In genomic region chr2:218022851-218023530, GRCh38 we compare ENCODE assay signal across 29 cellular contexts. TPM values are rescaled to one million over a fixed set of nuclear protein-coding genes. Genes with fewer than 3 reads are reported as not detected.
DNase-seq lines count a peak whose midpoint lies in the region; ATAC-seq and TF ChIP-seq lines count a peak whose summit lies in the region.
"Had no signal": no experiment of that assay in that cellular context is flagged by ENCODE, and none has a peak within 500 bp of the region (broad histone marks: within the 10 kb centered on the region; RNA-seq: fewer than 3 reads in every experiment).

No MANE protein-coding gene starts in this region.

- H3K4me3 ChIP-seq in spleen, result no peak overlapping the region
- H3K4me3 ChIP-seq: A549, GM12878, hepatocyte, lower lobe of right lung, SJCRH30 had no signal

- H3K27me3 ChIP-seq in spleen (replicated peaks in 1 of 7), result no peaks in the 10 kb centered on the region
- H3K27me3 ChIP-seq: hepatocyte, SJCRH30 had no signal

- peak; percentile 54 for DNase-seq in activated effector memory CD4-positive, alpha-beta T cell treated with anti-CD3 and anti-CD28 coated beads, Interleukin-2, amount 50 U/mL, for 16 hours
- no peak for DNase-seq in activated effector memory CD4-positive, alpha-beta T cell treated with Interleukin-2 at 50 U/mL for 16 hours
- DNase-seq in WTC11 (ENCODE audit: low spot score), result peak; percentile 3
- peak; percentile 34 for DNase-seq in islet precursor cell
- DNase-seq in spleen, result peak; percentile 38
- no peak for DNase-seq in NOMO-1 (lab: John Stamatoyannopoulos, UW; ENCODE audit: unreplicated experiment in 2 of 2)
- DNase-seq in NCI-H146 treated with DMSO at 0.1 percent for 48 hours (lab: John Stamatoyannopoulos, UW; ENCODE audit: unreplicated experiment), result no peak
- DNase-seq: activated CD4-positive, alpha-beta memory T cell treated with anti-CD3 and anti-CD28 coated beads for 36 hours; amygdala; central memory CD4-positive, alpha-beta T cell; COR-L47; DND-41; KG1; lower lobe of right lung; NCI-H187; NCI-H774; SJCRH30; stimulated activated naive CD8-positive, alpha-beta T cell treated with anti-CD3 and anti-CD28 coated beads, Interleukin-15, amount 100 ng/mL, for 72 hours had no signal

- no peak for TF ChIP-seq CTCF in WTC11 (IDR thresholded peaks at IDR 0.05)
- no peak for TF ChIP-seq CTCF in spleen (IDR thresholded peaks at IDR 0.05 in 8 of 11, conservative IDR thresholded peaks at IDR 0.05 in 3 of 11)

- H3K4me1 ChIP-seq in spleen, result peaks cover 0 to 11% (median 2%) of the 10 kb centered on the region in 6 donors
- H3K4me1 ChIP-seq: lower lobe of right lung, SJCRH30 had no signal

- no peaks in the 10 kb centered on the region for H3K27me3 Mint-ChIP-seq in WTC11 (ENCODE audit: low read depth)
- H3K27me3 Mint-ChIP-seq: activated CD4-positive, alpha-beta memory T cell treated with anti-CD3 and anti-CD28 coated beads for 36 hours; stimulated activated naive CD8-positive, alpha-beta T cell treated with anti-CD3 and anti-CD28 coated beads, Interleukin-15, amount 100 ng/mL, for 72 hours had no signal

- peaks cover 28% of the 10 kb centered on the region for H3K4me1 Mint-ChIP-seq in WTC11
- H3K4me1 Mint-ChIP-seq: stimulated activated naive CD8-positive, alpha-beta T cell treated with anti-CD3 and anti-CD28 coated beads, Interleukin-15, amount 100 ng/mL, for 72 hours had no signal

- no peaks in the 10 kb centered on the region for H3K9me3 ChIP-seq in spleen
- H3K9me3 ChIP-seq: A549, lower lobe of right lung, SJCRH30 had no signal

- H3K36me3 Mint-ChIP-seq in WTC11, result no peaks in the 10 kb centered on the region
- H3K36me3 Mint-ChIP-seq: activated CD4-positive, alpha-beta memory T cell treated with anti-CD3 and anti-CD28 coated beads for 36 hours had no signal

- H3K9me3 Mint-ChIP-seq in WTC11, result no peaks in the 10 kb centered on the region
- H3K9me3 Mint-ChIP-seq: activated CD4-positive, alpha-beta memory T cell treated with anti-CD3 and anti-CD28 coated beads for 36 hours; stimulated activated naive CD8-positive, alpha-beta T cell treated with anti-CD3 and anti-CD28 coated beads, Interleukin-15, amount 100 ng/mL, for 72 hours had no signal

- no peaks in the 10 kb centered on the region for H3K36me3 ChIP-seq in spleen
- H3K36me3 ChIP-seq: lower lobe of right lung, SJCRH30 had no signal

- H3K4me3 Mint-ChIP-seq in WTC11, result no peak overlapping the region
- H3K4me3 Mint-ChIP-seq: activated CD4-positive, alpha-beta memory T cell treated with anti-CD3 and anti-CD28 coated beads for 36 hours; B cell; stimulated activated naive CD8-positive, alpha-beta T cell treated with anti-CD3 and anti-CD28 coated beads, Interleukin-15, amount 100 ng/mL, for 72 hours; T-helper 17 cell had no signal

- 72 to 95% (median 84%) methylated on average over 5 to 7 of the region's 7 CpGs for WGBS in spleen, 5 donors

- intact Hi-C loops in spleen (cut with DNase I; ENCODE audit: low total_unique reads), result no loop called here

- no peak for ATAC-seq in WTC11
- no peak for ATAC-seq in HG02885 (IDR thresholded peaks at IDR 0.05; ENCODE audit: poor library complexity, unreplicated experiment)
- ATAC-seq: A549; GM12878; HCT116; lower lobe of right lung; stimulated activated naive CD8-positive, alpha-beta T cell treated with anti-CD3 and anti-CD28 coated beads, Interleukin-15, amount 100 ng/mL, for 72 hours; T-helper 17 cell had no signal

- no peak overlapping the region for H3K27ac Mint-ChIP-seq in WTC11
- H3K27ac Mint-ChIP-seq: activated CD4-positive, alpha-beta memory T cell treated with anti-CD3 and anti-CD28 coated beads for 36 hours; B cell; stimulated activated naive CD8-positive, alpha-beta T cell treated with anti-CD3 and anti-CD28 coated beads, Interleukin-15, amount 100 ng/mL, for 72 hours; T-helper 17 cell had no signal

- no peak overlapping the region for H3K27ac ChIP-seq in spleen
- H3K27ac ChIP-seq: A549, hepatocyte, lower lobe of right lung, SJCRH30 had no signal

- POLR2A ChIA-PET in WTC11 (lab: Charles Lee), result no interaction called here

- CTCF ChIA-PET in WTC11 (lab: Charles Lee), result interaction anchor here (1.1 to 4.6 kb wide), 6 partner anchors 12 to 237 kb away, joined by 3 to 12 read pairs (median 6); partner anchors contain the start of gene RUFY4

- no peak for TF ChIP-seq POLR2A in spleen (IDR thresholded peaks at IDR 0.05)

TF ChIP-seq in WTC11, 78 proteins besides CTCF, POLR2A, EP300 and RAD21 (continues in another document):
- TF ChIP-seq FOXJ3 (CRISPR knock-in tag; IDR thresholded peaks at IDR 0.05; ENCODE audit: borderline replicate concordance) (no peak), RORB (CRISPR knock-in tag; IDR thresholded peaks at IDR 0.05) (no peak), IRF1 (CRISPR knock-in tag; IDR thresholded peaks at IDR 0.05) (no peak), PRDM15 (CRISPR knock-in tag; IDR thresholded peaks at IDR 0.05) (no peak), USF2 (CRISPR knock-in tag; IDR thresholded peaks at IDR 0.05) (no peak), ZNF512 (CRISPR knock-in tag; IDR thresholded peaks at IDR 0.05; ENCODE audit: borderline replicate concordance) (no peak), ESRRA (CRISPR knock-in tag; IDR thresholded peaks at IDR 0.05; ENCODE audit: borderline replicate concordance) (no peak)
- TF ChIP-seq, protein P1, sequence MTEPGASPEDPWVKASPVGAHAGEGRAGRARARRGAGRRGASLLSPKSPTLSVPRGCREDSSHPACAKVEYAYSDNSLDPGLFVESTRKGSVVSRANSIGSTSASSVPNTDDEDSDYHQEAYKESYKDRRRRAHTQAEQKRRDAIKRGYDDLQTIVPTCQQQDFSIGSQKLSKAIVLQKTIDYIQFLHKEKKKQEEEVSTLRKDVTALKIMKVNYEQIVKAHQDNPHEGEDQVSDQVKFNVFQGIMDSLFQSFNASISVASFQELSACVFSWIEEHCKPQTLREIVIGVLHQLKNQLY (CRISPR knock-in tag; IDR thresholded peaks at IDR 0.05), result no peak

RNA-seq across cellular contexts. Expression of gene TNS1, which starts 20.2 kb away (rescaled TPM):
- 4.2 to 5.4 TPM (median 4.5 TPM) in 3 replicates for total RNA-seq in WTC11 (2021)
- total RNA-seq in spleen, result 100 to 1,000 TPM; 170 to 580 (median 273) TPM
- 10 to 100 TPM in 1 of 3 donors, 1 to 10 TPM in 2; 6.9 to 48.7 (median 8.6) TPM for polyA plus RNA-seq in spleen

RNA-seq across cellular contexts. Expression of gene RUFY4, which starts 46.1 kb away (rescaled TPM):
- total RNA-seq in WTC11 (2021) (0.31 to 0.64 TPM (median 0.57 TPM) in 3 replicates), spleen (1 to 10 TPM; 2.0 to 4.5 (median 2.6) TPM)
- polyA plus RNA-seq in spleen, result 1 to 10 TPM in 2 of 3 donors, under 1 TPM in 1; 0.32 to 3.7 (median 2.7) TPM
- total RNA-seq: B cell, epithelial cell of proximal tubule, fibroblast of villous mesenchyme, HT1080, lower lobe of right lung, renal cortical epithelial cell, SJCRH30 had no signal

Comparison
In these comparisons a context has a peak if more than half of its experiments do, and no peak if none do; other contexts are left out.
1. DNase-seq: peak in activated effector memory CD4-positive, alpha-beta T cell treated with anti-CD3 and anti-CD28 coated beads, Interleukin-2, amount 50 U/mL, for 16 hours (single experiment), WTC11 (single experiment), islet precursor cell (single experiment) and spleen (single experiment); none in activated effector memory CD4-positive, alpha-beta T cell treated with Interleukin-2 at 50 U/mL for 16 hours (single experiment), NOMO-1 (0 of 2) and NCI-H146 treated with DMSO at 0.1 percent for 48 hours (single experiment).
2. RNA of gene TNS1, which starts 20.2 kb away (total RNA-seq): 170 to 580 TPM in spleen; 4.2 to 5.4 TPM in WTC11; every median in the first group is over 10 times any median in the second.